In the genomic region with DNA sequence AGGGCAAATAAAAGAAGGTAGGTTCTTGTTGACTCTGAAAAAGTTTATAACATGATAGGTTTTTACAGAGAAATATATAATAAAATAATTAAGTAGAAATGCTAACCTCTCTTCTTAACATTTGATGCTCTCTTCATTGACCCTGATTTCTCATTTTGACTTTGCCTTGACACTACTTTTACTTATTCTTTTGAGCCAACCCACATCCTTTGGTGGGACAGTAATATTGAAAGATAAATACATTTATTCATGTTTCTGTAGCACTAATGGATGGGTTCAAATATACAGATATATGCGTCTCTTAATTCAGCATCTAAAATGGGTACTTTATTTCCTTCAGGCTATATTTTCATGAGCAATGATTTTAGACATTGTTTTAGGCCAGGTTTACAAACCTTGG, we compare ENCODE assay signal across 28 cellular contexts. TPM values are rescaled to one million over a fixed set of nuclear protein-coding genes. Genes with fewer than 3 reads are reported as not detected.
DNase-seq lines count a peak whose midpoint lies in the region; ATAC-seq, FAIRE-seq and TF ChIP-seq lines count a peak whose summit lies in the region.
"Had no signal": no experiment of that assay in that cellular context is flagged by ENCODE, and none has a peak within 500 bp of the region (broad histone marks: within the 10 kb centered on the region; RNA-seq: fewer than 3 reads in every experiment).

No MANE protein-coding gene starts in this region.

- peaks cover 25% of the 10 kb centered on the region for H3K4me1 Mint-ChIP-seq in astrocyte (ENCODE audit: low read depth, unreplicated experiment)

- 94% methylated on average over 1 of the region's 1 CpG for WGBS in A549 (ENCODE audit: missing lambda C conversion rate)

- H3K4me2 ChIP-seq in A549 (no peak overlapping the region; the same call in 2 of the 3 replicates), astrocyte (ENCODE audit: low read length) (peak overlapping the region; percentile 78)

- peak overlapping the region; percentile 30 to 68; a peak in 4 of 6 replicates for H3K27ac ChIP-seq in A549
- H3K27ac ChIP-seq in astrocyte (ENCODE audit: low read depth, low read length): no peak overlapping the region
- no peak overlapping the region for H3K27ac ChIP-seq in ascending aorta
- H3K27ac ChIP-seq: esophagus muscularis mucosa, heart left ventricle, SJSA1, testis, VCaP had no signal

- no peak for TF ChIP-seq RAD21 in A549 (conservative IDR thresholded peaks at IDR 0.05 in 1 of 2, IDR thresholded peaks at IDR 0.05 in 1 of 2)

- H4K20me1 ChIP-seq in astrocyte (ENCODE audit: insufficient read depth, low read length): no peaks in the 10 kb centered on the region

- H2AFZ ChIP-seq in astrocyte (ENCODE audit: low read depth, low read length): no peak overlapping the region

- no peaks in the 10 kb centered on the region for H3K36me3 Mint-ChIP-seq in astrocyte (ENCODE audit: low read depth, unreplicated experiment)

- no peak for TF ChIP-seq CTCF in A549 (IDR thresholded peaks at IDR 0.05)
- TF ChIP-seq CTCF in astrocyte (IDR thresholded peaks at IDR 0.05; ENCODE audit: insufficient read depth, low read depth, low read length): no peak
- TF ChIP-seq CTCF in ascending aorta (IDR thresholded peaks at IDR 0.05): no peak

- H3K4me1 ChIP-seq in A549 (peaks cover 39% of the 10 kb centered on the region), astrocyte (ENCODE audit: insufficient read depth, low read length) (peaks cover 26% of the 10 kb centered on the region), ascending aorta (no peaks in the 10 kb centered on the region)
- H3K4me1 ChIP-seq: heart left ventricle, testis had no signal

- H3K79me2 ChIP-seq in astrocyte (ENCODE audit: insufficient read depth, low read length): no peaks in the 10 kb centered on the region

- no peaks in the 10 kb centered on the region for H3K9me3 Mint-ChIP-seq in astrocyte (ENCODE audit: unreplicated experiment)
- H3K9me3 Mint-ChIP-seq: activated CD4-positive, alpha-beta T cell treated with anti-CD3 and anti-CD28 coated beads, Interleukin-2, amount 10 ng/mL, durations not matched to agents 24 days and 14 days; CD4-positive, alpha-beta T cell had no signal

- H3K27me3 Mint-ChIP-seq in astrocyte (ENCODE audit: low read depth, unreplicated experiment): peaks cover 4% of the 10 kb centered on the region

- TF ChIP-seq POLR2A in A549 (IDR thresholded peaks at IDR 0.05; ENCODE audit: low read length): no peak

- no peaks in the 10 kb centered on the region for H3K27me3 ChIP-seq in astrocyte (ENCODE audit: insufficient read depth, low read length)
- no peaks in the 10 kb centered on the region for H3K27me3 ChIP-seq in ascending aorta
- H3K27me3 ChIP-seq: SJSA1, testis had no signal

- POLR2A ChIA-PET in A549 (lab: Yijun Ruan, JAX): no interaction called here

- no peak for TF ChIP-seq EP300 in A549 (IDR thresholded peaks at IDR 0.05)

- no peak for DNase-seq in A549 (ENCODE audit: low read depth in 1 of 2, low spot score in 1 of 2)
- peak; percentile 13 for DNase-seq in HT-29 (ENCODE audit: low spot score)
- DNase-seq in astrocyte (ENCODE audit: low read depth): no peak
- no peak for DNase-seq in HCEC 1CT
- DNase-seq in ascending aorta (ENCODE audit: low spot score in 2 of 2): no peak
- DNase-seq in anterior cingulate cortex (lab: John Stamatoyannopoulos, UW): no peak
- no peak for DNase-seq in SHP77 (lab: John Stamatoyannopoulos, UW)
- DNase-seq: activated CD4-positive, alpha-beta T cell treated with anti-CD3 and anti-CD28 coated beads, Interleukin-2, amount 10 ng/mL, durations not matched to agents 24 days and 14 days; activated CD8-positive, alpha-beta memory T cell treated with anti-CD3 and anti-CD28 coated beads for 24 hours; activated T-cell treated with anti-CD3 and anti-CD28 coated beads, Interleukin-2, amount 50 U/mL, for 1 hour; CD4-positive, alpha-beta T cell; cerebellar nuclear complex; heart left ventricle; mucosa of descending colon; nephron progenitor cell; T1000; testis had no signal

- FAIRE-seq in A549 (lab: Jason Lieb, UNC) (no peak), astrocyte (lab: Jason Lieb, UNC) (no peak), islet of Langerhans (lab: Jason Lieb, UNC) (peak; percentile 13)
- FAIRE-seq: GM19239 had no signal

- H3K27ac Mint-ChIP-seq in astrocyte (ENCODE audit: unreplicated experiment): peak overlapping the region; percentile 48
- H3K27ac Mint-ChIP-seq: CD4-positive, alpha-beta T cell had no signal

- H3K4me3 Mint-ChIP-seq in astrocyte (ENCODE audit: unreplicated experiment): no peak overlapping the region
- H3K4me3 Mint-ChIP-seq: activated CD4-positive, alpha-beta T cell treated with anti-CD3 and anti-CD28 coated beads, Interleukin-2, amount 10 ng/mL, durations not matched to agents 24 days and 14 days; CD4-positive, alpha-beta T cell; nephron progenitor cell had no signal

- no peak for ATAC-seq in A549
- ATAC-seq: heart left ventricle had no signal

- no peak overlapping the region for H3K9ac ChIP-seq in astrocyte (ENCODE audit: low read length)

- no peaks in the 10 kb centered on the region for H3K9me3 ChIP-seq in A549
- no peaks in the 10 kb centered on the region for H3K9me3 ChIP-seq in astrocyte (ENCODE audit: insufficient read depth, low read depth, low read length)
- no peaks in the 10 kb centered on the region for H3K9me3 ChIP-seq in ascending aorta
- H3K9me3 ChIP-seq: esophagus muscularis mucosa, mucosa of descending colon, SJSA1, testis had no signal

- CTCF ChIA-PET in A549 (lab: Yijun Ruan, JAX): interaction anchor here (1.1 kb wide), 1 partner anchor 610 kb away, joined by 5 read pairs; no protein-coding TSS in a partner anchor

- H3K4me3 ChIP-seq in A549: no peak overlapping the region
- H3K4me3 ChIP-seq in astrocyte (ENCODE audit: insufficient read depth, low read depth, low read length): no peak overlapping the region
- H3K4me3 ChIP-seq in ascending aorta: no peak overlapping the region
- H3K4me3 ChIP-seq: esophagus muscularis mucosa, heart left ventricle, mucosa of descending colon, SJSA1, testis had no signal

- intact Hi-C loops in ascending aorta (cut with DNase I): no loop called here

- no peaks in the 10 kb centered on the region for H3K36me3 ChIP-seq in astrocyte (ENCODE audit: insufficient read depth, low read length)
- H3K36me3 ChIP-seq in ascending aorta: no peaks in the 10 kb centered on the region
- H3K36me3 ChIP-seq: esophagus muscularis mucosa, heart left ventricle, SJSA1 had no signal

TF ChIP-seq in A549, 52 proteins besides CTCF, POLR2A, EP300 and RAD21:
- TF ChIP-seq TFCP2L1 (CRISPR knock-in tag; IDR thresholded peaks at IDR 0.05) (no peak), KDM1A (IDR thresholded peaks at IDR 0.05; ENCODE audit: low read depth) (no peak), CBX8 (IDR thresholded peaks at IDR 0.05) (no peak), CBX2 (IDR thresholded peaks at IDR 0.05; ENCODE audit: borderline replicate concordance, low read depth) (no peak), GATA3 (IDR thresholded peaks at IDR 0.05; ENCODE audit: borderline replicate concordance) (no peak), NPAS2 (CRISPR knock-in tag; IDR thresholded peaks at IDR 0.05; ENCODE audit: borderline replicate concordance) (no peak), POLR2AphosphoS2 (conservative IDR thresholded peaks at IDR 0.05; ENCODE audit: low read length) (no peak), FOXS1 (CRISPR knock-in tag; IDR thresholded peaks at IDR 0.05) (no peak), SREBF2 (IDR thresholded peaks at IDR 0.05) (no peak)

RNA-seq across cellular contexts. Expression of a gene that starts 34.4 kb away (rescaled TPM):
- polyA plus RNA-seq in A549 (2011; rRNA removed) (2.2 and 2.8 TPM in 2 replicates), A549 (2017; fragmentation: RNase III; extraction: RNeasy Plus Mini Kit Qiagen cat#74134 plus additional on column Dnase treatment) (1.0 to 2.1 TPM (median 1.3 TPM) in 3 replicates)
- polyA plus RNA-seq in A549 (2012; cell fraction: cytosol; rRNA removed): 1.3 and 1.7 TPM in 2 replicates
- 1.1 and 1.6 TPM in 2 replicates for polyA plus RNA-seq in A549 (2012; cell fraction: nucleus; rRNA removed)
- polyA minus RNA-seq in A549 (2011; rRNA and poly(A)+ RNA removed): 0.79 and 1.0 TPM in 2 replicates
- 9.1 and 11.9 TPM in 2 replicates for total RNA-seq in HT-29 (2014; rRNA removed; shearing (Covaris generic))
- total RNA-seq in astrocyte (not detected in 2 replicates), ascending aorta (not detected)
- total RNA-seq: CD4-positive, alpha-beta T cell; dermis microvascular lymphatic vessel endothelial cell; esophagus muscularis mucosa; H4; heart left ventricle; IMR-90; LHCN-M2; lung microvascular endothelial cell; osteocyte; SJSA1 had no signal
- polyA plus RNA-seq: IMR-90 had no signal

Comparison
In these comparisons a context has a peak if more than half of its experiments do, and no peak if none do; other contexts are left out.
1. H3K27ac ChIP-seq: peak in A549 (2 of 2); none in astrocyte (single experiment) and ascending aorta (0 of 2).